ENCODE assay signal across 8 cellular contexts in the genomic region with DNA sequence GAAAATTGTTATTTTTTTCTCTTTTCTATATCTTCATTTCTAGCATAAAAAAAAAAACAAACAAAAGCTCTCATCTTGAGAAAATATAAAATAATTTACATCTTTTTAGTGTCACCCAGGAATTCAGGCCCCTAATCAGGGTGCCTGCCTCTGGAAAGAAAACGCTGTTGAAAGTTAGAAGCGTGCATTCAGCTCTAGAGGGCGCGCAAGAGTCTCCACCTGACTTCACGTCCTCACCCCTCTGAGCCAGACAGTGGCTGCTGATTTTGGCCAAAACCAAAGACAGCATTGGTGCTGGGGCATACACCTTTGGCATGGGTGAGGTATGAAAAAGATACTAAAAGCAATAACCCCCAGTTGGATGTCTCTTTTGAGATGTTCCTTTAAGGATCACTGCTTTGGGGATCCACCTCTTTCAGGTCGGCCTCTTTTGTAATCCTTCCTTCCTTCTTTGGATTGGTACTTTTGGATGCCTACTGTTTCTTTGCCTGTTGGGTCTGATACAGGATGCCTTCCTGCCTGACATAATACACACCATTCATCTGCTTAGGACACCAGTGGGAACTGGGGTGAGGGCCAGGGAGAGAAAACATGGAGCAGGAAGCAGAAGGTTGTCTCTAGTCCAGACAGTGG.
DNase-seq lines count a peak whose midpoint lies in the region; ATAC-seq and TF ChIP-seq lines count a peak whose summit lies in the region.

No MANE protein-coding gene starts in this region.

- H3K4me3 ChIP-seq in SJCRH30 (no peak overlapping the region), epithelial cell of esophagus (ENCODE audit: low read length) (no peak overlapping the region)

- DNase-seq in ELF-1 (ENCODE audit: low read depth, low spot score): peak; percentile 64
- DNase-seq in SJCRH30: peak; percentile 3 to 25
- peak; percentile 22 for DNase-seq in epithelial cell of esophagus (ENCODE audit: low read depth)
- peak; percentile 23 to 40 for DNase-seq in stimulated activated CD4-positive, alpha-beta T cell treated with anti-CD3 and anti-CD28 coated beads, Interleukin-2, amount 100 ng/mL, for 24 hours
- DNase-seq in NCI-H1930 (lab: John Stamatoyannopoulos, UW): no peak

- no peaks in the 10 kb centered on the region for H3K27me3 ChIP-seq in SJCRH30

- H3K4me1 ChIP-seq in SJCRH30: no peaks in the 10 kb centered on the region

- peak; percentile 63 for TF ChIP-seq CTCF in epithelial cell of esophagus (IDR thresholded peaks at IDR 0.05; ENCODE audit: insufficient read depth, low read depth, low read length, missing control alignments)

- H3K27ac ChIP-seq in SJCRH30: no peak overlapping the region

- H3K9me3 ChIP-seq in SJCRH30 (replicated peaks): no peaks in the 10 kb centered on the region

- H3K36me3 ChIP-seq in SJCRH30: no peaks in the 10 kb centered on the region

- ATAC-seq in HG02623 (IDR thresholded peaks at IDR 0.05; ENCODE audit: unreplicated experiment): peak; percentile 66
- no peak for ATAC-seq in HG03175 (IDR thresholded peaks at IDR 0.05; ENCODE audit: unreplicated experiment)
- ATAC-seq in HG02870 (IDR thresholded peaks at IDR 0.05; ENCODE audit: unreplicated experiment): no peak

Comparison
In these comparisons a context has a peak if more than half of its experiments do, and no peak if none do; other contexts are left out.
1. DNase-seq: peak in ELF-1 (single experiment), SJCRH30 (2 of 2), epithelial cell of esophagus (single experiment) and stimulated activated CD4-positive, alpha-beta T cell treated with anti-CD3 and anti-CD28 coated beads, Interleukin-2, amount 100 ng/mL, for 24 hours (2 of 2); none in NCI-H1930 (0 of 2).